25 cellular contexts compared by ENCODE assay signal in genomic region chr12:92625639-92626310, GRCh38.
"Had no signal": no experiment of that assay in that cellular context is flagged by ENCODE, and none has a peak within 500 bp of the region (broad histone marks: within the 10 kb centered on the region; RNA-seq: fewer than 3 reads in every experiment).

No MANE protein-coding gene starts in this region.

- H3K27ac ChIP-seq: gastroesophageal sphincter, heart left ventricle, hepatocyte, left lung, neural progenitor cell, parathyroid adenoma, right lobe of liver, stomach, thyroid gland had no signal

- H3K9me3 ChIP-seq: gastroesophageal sphincter, left lung, right lobe of liver, stomach, thyroid gland had no signal

- H3K36me3 Mint-ChIP-seq: neural progenitor cell, type B pancreatic cell had no signal

- H3K27me3 ChIP-seq: gastroesophageal sphincter, heart left ventricle, hepatocyte, left lung, neural progenitor cell, right lobe of liver, stomach, thyroid gland had no signal

- H3K4me2 ChIP-seq: hepatocyte, neural progenitor cell, smooth muscle cell had no signal

- H3K4me1 ChIP-seq: heart left ventricle, neural progenitor cell, right lobe of liver, stomach had no signal

- FAIRE-seq: kidney had no signal

- H3K27me3 Mint-ChIP-seq: progenitor cell of endocrine pancreas had no signal

- H3K4me3 Mint-ChIP-seq: naive thymus-derived CD4-positive, alpha-beta T cell; nephron; neural progenitor cell; type B pancreatic cell had no signal

- H2AFZ ChIP-seq: hepatocyte, neural progenitor cell, parathyroid adenoma had no signal

- ATAC-seq: esophagus mucosa; gastroesophageal sphincter; heart left ventricle; left cardiac atrium; left lung; naive thymus-derived CD4-positive, alpha-beta T cell; right lobe of liver had no signal

- DNase-seq: cortex of kidney; foreskin fibroblast; heart left ventricle; kidney; left cardiac atrium; left lung; midbrain; naive thymus-derived CD4-positive, alpha-beta T cell; right lobe of liver; stimulated activated CD4-positive, alpha-beta T cell treated with anti-CD3 and anti-CD28 coated beads, Interleukin-12 subunit alpha, Interleukin-12 subunit beta, amount 100 ng/mL, for 4 hours; stimulated activated CD4-positive, alpha-beta T cell treated with anti-CD3 and anti-CD28 coated beads, Interleukin-1b, Interleukin-23, amount 100 ng/mL, for 48 hours; stimulated activated CD4-positive, alpha-beta T cell treated with anti-CD3 and anti-CD28 coated beads, Interleukin-4, amount 100 ng/mL, for 1 hour; stimulated activated CD8-positive, alpha-beta memory T cell treated with anti-CD3 and anti-CD28 coated beads, Interleukin-4, amount 100 ng/mL, for 48 hours; stimulated activated naive CD4-positive, alpha-beta T cell treated with Interleukin-2 at 50 U/mL for 16 hours; stomach; thyroid gland had no signal

- H3K36me3 ChIP-seq: gastroesophageal sphincter, heart left ventricle, left lung, neural progenitor cell, right lobe of liver, stomach, thyroid gland had no signal

- H3K27ac Mint-ChIP-seq: nephron, neural progenitor cell, progenitor cell of endocrine pancreas, type B pancreatic cell had no signal

- H3K9ac ChIP-seq: neural progenitor cell, parathyroid adenoma had no signal

- H3K9me3 Mint-ChIP-seq: nephron had no signal

- H3K4me3 ChIP-seq: gastroesophageal sphincter, heart left ventricle, hepatocyte, left lung, neural progenitor cell, right lobe of liver, smooth muscle cell, stomach, thyroid gland had no signal
